Comparison of ENCODE assay signal across 8 cellular contexts in the genomic region with DNA sequence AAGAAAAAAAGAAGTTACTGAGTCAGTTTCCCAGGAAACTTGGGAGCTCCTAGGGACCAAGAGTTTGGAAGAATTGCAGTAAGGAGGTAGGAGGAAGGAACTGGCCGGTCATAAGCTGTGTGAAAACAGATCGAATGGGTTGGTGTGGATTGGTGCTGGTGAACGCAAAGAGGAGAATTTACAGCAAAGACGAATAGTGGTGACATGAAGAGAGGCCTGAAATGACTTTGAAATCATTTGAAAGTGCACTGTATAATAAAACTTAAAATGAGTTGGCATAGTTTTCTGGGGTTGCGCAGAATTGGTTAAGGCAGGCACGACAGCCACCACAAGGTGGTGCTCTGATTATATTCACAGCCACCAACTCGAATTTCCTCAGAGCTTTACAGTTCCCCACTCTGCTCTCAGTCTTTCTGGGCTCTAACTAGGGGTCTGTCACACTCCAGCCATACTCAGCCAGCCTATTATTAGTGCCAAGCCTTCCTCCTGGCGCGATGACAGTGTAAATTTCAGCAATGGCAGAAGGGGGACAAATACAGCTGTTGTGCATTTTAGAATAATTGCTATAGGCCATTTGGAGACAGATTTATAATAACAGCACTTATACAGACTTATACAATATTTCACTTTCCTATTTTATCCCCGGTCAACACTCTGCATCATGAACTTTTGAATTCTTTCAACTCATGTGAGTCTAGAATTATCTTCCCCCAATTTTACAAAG. TPM values are rescaled to one million over a fixed set of nuclear protein-coding genes. Genes with fewer than 3 reads are reported as not detected.
DNase-seq lines count a peak whose midpoint lies in the region; ATAC-seq and TF ChIP-seq lines count a peak whose summit lies in the region.

No MANE protein-coding gene starts in this region.

- H3K9me3 Mint-ChIP-seq in memory B cell, result no peaks in the 10 kb centered on the region

- H3K27ac ChIP-seq in dorsolateral prefrontal cortex (peak overlapping the region in 28 of 59 donors; percentile 3 to 75 (median 46)), upper lobe of left lung (no peak overlapping the region)

- no peak overlapping the region for H3K4me3 Mint-ChIP-seq in memory B cell

- TF ChIP-seq POLR2A in upper lobe of left lung (IDR thresholded peaks at IDR 0.05), result no peak

- DNase-seq in activated effector memory CD4-positive, alpha-beta T cell treated with anti-CD3 and anti-CD28 coated beads, Interleukin-2, amount 50 U/mL, for 16 hours, result peak; percentile 71
- no peak for DNase-seq in activated effector memory CD4-positive, alpha-beta T cell treated with Interleukin-2 at 50 U/mL for 16 hours
- peak; percentile 31 for DNase-seq in M059J (ENCODE audit: low read depth)
- peak; percentile 8 for DNase-seq in T-helper 9 cell
- peak in 7 of 10 donors; percentile 36 to 67 (median 45) for DNase-seq in dorsolateral prefrontal cortex
- peak; percentile 43 to 50 for DNase-seq in memory B cell (ENCODE audit: low spot score in 2 of 2)
- peak in 1 of 2 donors; percentile 33 for DNase-seq in upper lobe of left lung

- H3K9me3 ChIP-seq in upper lobe of left lung, result no peaks in the 10 kb centered on the region

- H3K27me3 Mint-ChIP-seq in memory B cell, result no peaks in the 10 kb centered on the region

- no peaks in the 10 kb centered on the region for H3K4me1 ChIP-seq in upper lobe of left lung

- H3K4me1 Mint-ChIP-seq in memory B cell, result peaks cover 18% of the 10 kb centered on the region

- peak; percentile 59 to 90 (median 80) for TF ChIP-seq CTCF in dorsolateral prefrontal cortex (IDR thresholded peaks at IDR 0.05 in 54 of 56, conservative IDR thresholded peaks at IDR 0.05 in 2 of 56; ENCODE audit: low read depth in 1 of 56, partially characterized antibody in 56 of 56)
- peak; percentile 50 to 72 (median 60) for TF ChIP-seq CTCF in upper lobe of left lung (IDR thresholded peaks at IDR 0.05)

- H3K4me3 ChIP-seq in dorsolateral prefrontal cortex (no peak overlapping the region), upper lobe of left lung (no peak overlapping the region)

- no peaks in the 10 kb centered on the region for H3K36me3 ChIP-seq in upper lobe of left lung

- H3K36me3 Mint-ChIP-seq in memory B cell, result no peaks in the 10 kb centered on the region

- no peaks in the 10 kb centered on the region for H3K27me3 ChIP-seq in dorsolateral prefrontal cortex
- H3K27me3 ChIP-seq in upper lobe of left lung, result no peaks in the 10 kb centered on the region

- TF ChIP-seq EP300 in upper lobe of left lung (IDR thresholded peaks at IDR 0.05), result no peak

- ATAC-seq in memory B cell (ENCODE audit: low read depth) (peak; percentile 81), upper lobe of left lung (ENCODE audit: low FRiP score in 2 of 2) (peak in 1 of 2 donors; percentile 84), HG03521 (IDR thresholded peaks at IDR 0.05; ENCODE audit: unreplicated experiment) (no peak)

- H3K27ac Mint-ChIP-seq in memory B cell, result peak overlapping the region; percentile 21

- 26 to 30% methylated on average over 10 of the region's 10 CpGs for WGBS in upper lobe of left lung, 2 donors

- intact Hi-C loops in dorsolateral prefrontal cortex (cut with DNase I), result loop anchor here (1.0 to 10.0 kb wide), 4 partner anchors 96 to 366 kb away; no protein-coding TSS in a partner anchor

RNA-seq across cellular contexts. Expression of gene HTR3B, which starts 8.3 kb away (rescaled TPM):
- not detected in 2 replicates for total RNA-seq in M059J (2014; rRNA removed; shearing (Covaris generic))
- 10 to 100 TPM in 44 of 120 experiments, 1 to 10 TPM in 76; 2.4 to 20.4 (median 8.2) TPM for total RNA-seq in dorsolateral prefrontal cortex
- not detected for total RNA-seq in upper lobe of left lung

RNA-seq across cellular contexts. Expression of gene USP28, which starts 20.9 kb away (rescaled TPM):
- 29.7 and 39.0 TPM in 2 replicates for total RNA-seq in M059J (2014; rRNA removed; shearing (Covaris generic))
- 10 to 100 TPM; 20.2 to 57.1 (median 38.9) TPM for total RNA-seq in dorsolateral prefrontal cortex
- 10 to 100 TPM; 16.1 to 50.8 (median 18.8) TPM for total RNA-seq in upper lobe of left lung
